In the genomic region with DNA sequence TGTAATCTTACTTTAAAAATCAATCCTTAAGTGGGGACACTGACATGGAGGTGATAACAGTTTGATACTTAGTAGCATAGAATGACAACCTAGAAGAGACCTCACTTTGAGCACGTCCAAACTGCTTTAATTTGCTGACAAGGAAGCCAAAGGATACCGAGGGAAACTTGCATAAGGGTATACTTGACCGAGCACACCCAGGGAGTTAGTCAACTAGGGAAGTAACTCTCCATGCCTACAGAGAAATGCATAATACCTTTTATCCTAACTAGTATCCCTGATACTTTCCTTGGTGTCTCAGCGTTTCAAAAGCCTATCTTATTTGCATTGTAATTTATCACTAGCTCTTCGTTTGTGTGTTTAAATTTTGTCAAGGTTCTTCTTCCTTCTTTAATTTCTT, we compare ENCODE assay signal across 18 cellular contexts.
"Had no signal": no experiment of that assay in that cellular context is flagged by ENCODE, and none has a peak within 500 bp of the region (broad histone marks: within the 10 kb centered on the region; RNA-seq: fewer than 3 reads in every experiment).

No MANE protein-coding gene starts in this region.

- H3K27me3 ChIP-seq: ascending aorta, brain microvascular endothelial cell, heart right ventricle, sigmoid colon, spleen had no signal

- H3K27ac ChIP-seq: ascending aorta, brain microvascular endothelial cell, heart right ventricle, sigmoid colon, spleen, VCaP had no signal

- H3K4me3 ChIP-seq: ascending aorta, heart right ventricle, sigmoid colon, spleen had no signal

- ATAC-seq: heart right ventricle; natural killer cell treated with Interleukin-12 subunit alpha and Interleukin-12 subunit beta and Interleukin-15 and Interleukin-18, amount 100 ng/mL, for 72 hours; T-cell had no signal

- H3K4me1 ChIP-seq: ascending aorta, heart right ventricle, sigmoid colon, spleen had no signal

- H3K36me3 ChIP-seq: ascending aorta, brain microvascular endothelial cell, heart right ventricle, sigmoid colon, spleen had no signal

- H3K9me3 ChIP-seq: ascending aorta, heart right ventricle, sigmoid colon, spleen had no signal

- DNase-seq: activated CD4-positive, alpha-beta T cell treated with anti-CD3 and anti-CD28 coated beads, Interleukin-2, amount 10 ng/mL, durations not matched to agents 7 days and 5 days; activated CD4-positive, CD25-positive, alpha-beta regulatory T cell treated with anti-CD3 and anti-CD28 coated beads, Interleukin-2, amount 50 U/mL, for 72 hours; activated CD8-positive, alpha-beta T cell treated with anti-CD3 and anti-CD28 coated beads for 36 hours; activated gamma-delta T cell treated with Interleukin-2 at 50 U/mL for 16 hours; brain microvascular endothelial cell; central memory CD4-positive, alpha-beta T cell; effector memory CD4-positive, alpha-beta T cell; heart right ventricle; midbrain; retina; sigmoid colon; spleen; stimulated activated CD4-positive, alpha-beta T cell treated with anti-CD3 and anti-CD28 coated beads, Interleukin-4, amount 100 ng/mL, for 1 hour; stimulated activated naive CD4-positive, alpha-beta T cell treated with Interleukin-2 at 50 U/mL for 16 hours; T-cell had no signal
